ENCODE assay signal across 11 cellular contexts in genomic region chr15:96347181-96348111, GRCh38. TPM values are rescaled to one million over a fixed set of nuclear protein-coding genes. Genes with fewer than 3 reads are reported as not detected.
DNase-seq lines count a peak whose midpoint lies in the region; ATAC-seq and TF ChIP-seq lines count a peak whose summit lies in the region.
"Had no signal": no experiment of that assay in that cellular context is flagged by ENCODE, and none has a peak within 500 bp of the region (broad histone marks: within the 10 kb centered on the region; RNA-seq: fewer than 3 reads in every experiment).

No MANE protein-coding gene starts in this region.

- H3K4me3 ChIP-seq in HUES6 (ENCODE audit: low read depth, low read length) (peak overlapping the region; percentile 45), choroid plexus epithelial cell (ENCODE audit: low read depth, low read length) (peak overlapping the region; percentile 94), spleen (peak overlapping the region in 6 of 8 donors; percentile 11 to 80 (median 48))
- H3K4me3 ChIP-seq: cardiac muscle cell had no signal

- intact Hi-C loops in spleen (cut with DNase I; ENCODE audit: low total_unique reads): no loop called here

- no peaks in the 10 kb centered on the region for H3K9me3 ChIP-seq in HUES6 (ENCODE audit: control insufficient read depth, insufficient read depth, low read depth, low read length)
- H3K9me3 ChIP-seq in spleen: no peaks in the 10 kb centered on the region
- peaks cover under 1% of the 10 kb centered on the region for H3K9me3 ChIP-seq in T-helper 17 cell (ENCODE audit: control insufficient read depth, low read length, poor library complexity, severe bottlenecking)

- H3K27ac ChIP-seq in HUES6 (ENCODE audit: low read depth, low read length): no peak overlapping the region
- peak overlapping the region; percentile 64 to 93 (median 90) for H3K27ac ChIP-seq in spleen
- H3K27ac ChIP-seq: cardiac muscle cell had no signal

- no peak overlapping the region for H3K27ac Mint-ChIP-seq in T-helper 17 cell

- in situ Hi-C loops in GM13977 (cut with MboI; ENCODE audit: low pct_unique_long_range_greater_than_20kb, low sequenced_read_pairs, unreplicated experiment): no loop called here

- H3K36me3 ChIP-seq in HUES6 (ENCODE audit: control insufficient read depth, insufficient read depth, low read length) (no peaks in the 10 kb centered on the region), spleen (peaks cover 0 to 2% (median 0%) of the 10 kb centered on the region in 6 donors)
- H3K36me3 ChIP-seq: cardiac muscle cell had no signal

- peak; percentile 84 for DNase-seq in choroid plexus epithelial cell (ENCODE audit: low read depth)
- DNase-seq in iris pigment epithelial cell (ENCODE audit: low read depth): peak; percentile 71
- peak; percentile 80 for DNase-seq in spleen
- DNase-seq in GM13977 (ENCODE audit: low spot score): no peak
- no peak for DNase-seq in T-helper 17 cell
- DNase-seq: GDM1, NCI-H526 treated with DMSO at 0.1 percent for 48 hours had no signal

- H3K4me1 Mint-ChIP-seq in T-helper 17 cell: no peaks in the 10 kb centered on the region

- WGBS in spleen, 5 donors: 6 to 9% (median 9%) methylated on average over 35 to 39 of the region's 39 CpGs

- H3K4me1 ChIP-seq in HUES6 (ENCODE audit: control insufficient read depth, insufficient read depth, low read length): peaks cover 61% of the 10 kb centered on the region
- H3K4me1 ChIP-seq in spleen: peaks cover 4 to 94% (median 41%) of the 10 kb centered on the region in 6 donors

- ATAC-seq in HG03565 (IDR thresholded peaks at IDR 0.05; ENCODE audit: unreplicated experiment) (no peak), HG03280 (IDR thresholded peaks at IDR 0.05; ENCODE audit: unreplicated experiment) (no peak), T-helper 17 cell (no peak)

- no peak overlapping the region for H3K9ac ChIP-seq in HUES6 (ENCODE audit: low read length)

- H3K27me3 ChIP-seq in HUES6 (ENCODE audit: control insufficient read depth, insufficient read depth, low read length) (peaks cover 100% of the 10 kb centered on the region), spleen (replicated peaks in 1 of 7) (peaks cover 0 to 99% (median 56%) of the 10 kb centered on the region in 7 donors)

- peaks cover 87% of the 10 kb centered on the region for H3K27me3 Mint-ChIP-seq in T-helper 17 cell

- H3K36me3 Mint-ChIP-seq in T-helper 17 cell (ENCODE audit: low read depth): peaks cover 3% of the 10 kb centered on the region

- TF ChIP-seq CTCF in choroid plexus epithelial cell (conservative IDR thresholded peaks at IDR 0.05; ENCODE audit: low read depth, low read length): no peak
- TF ChIP-seq CTCF in spleen (IDR thresholded peaks at IDR 0.05 in 8 of 11, conservative IDR thresholded peaks at IDR 0.05 in 3 of 11): no peak
- TF ChIP-seq CTCF in GM13977 (IDR thresholded peaks at IDR 0.05; ENCODE audit: extremely low read depth, insufficient read depth, missing control alignments): no peak

- H3K4me3 Mint-ChIP-seq in T-helper 17 cell: no peak overlapping the region

- no peak for TF ChIP-seq POLR2A in spleen (IDR thresholded peaks at IDR 0.05)

RNA-seq across cellular contexts. Expression of gene NR2F2, which starts 16.9 kb away (rescaled TPM):
- total RNA-seq in spleen (100 to 1,000 TPM in 6 of 7 donors, 10 to 100 TPM in 1; 87.1 to 256 (median 121) TPM), T-helper 17 cell (not detected)
- 10 to 100 TPM; 18.6 to 39.4 (median 23.7) TPM for polyA plus RNA-seq in spleen

Comparison
In these comparisons a context has a peak if more than half of its experiments do, and no peak if none do; other contexts are left out.
1. DNase-seq: peak in choroid plexus epithelial cell (single experiment), iris pigment epithelial cell (single experiment) and spleen (single experiment); none in GM13977 (single experiment) and T-helper 17 cell (0 of 3).
2. RNA of gene NR2F2, which starts 16.9 kb away (total RNA-seq): 87.1 to 256 TPM in spleen; not detected in T-helper 17 cell; every median in the first group is over 10 times any median in the second.
3. Peak in every context shown above with its lines, with median percentiles within 50 percentile points of each other: H3K4me3 ChIP-seq.